Comparison of ENCODE assay signal across 17 cellular contexts in genomic region chr11:120778692-120779490, GRCh38.
"Had no signal": no experiment of that assay in that cellular context is flagged by ENCODE, and none has a peak within 500 bp of the region (broad histone marks: within the 10 kb centered on the region; RNA-seq: fewer than 3 reads in every experiment).

No MANE protein-coding gene starts in this region.

- H3K36me3 Mint-ChIP-seq: natural killer cell treated with Interleukin-12 subunit alpha and Interleukin-12 subunit beta and Interleukin-15 and Interleukin-18, amount 100 ng/mL, for 72 hours; stimulated activated memory B cell treated with anti-CD40 and anti-IgM and Interleukin-4, amounts not matched to agents 10 μg/mL and 1 μg/mL and 100 μg/mL, for 72 hours; T-cell had no signal

- H3K36me3 ChIP-seq: esophagus squamous epithelium, ovary, tibial artery had no signal

- ATAC-seq: activated CD4-positive, CD25-positive, alpha-beta regulatory T cell treated with anti-CD3 and anti-CD28 coated beads, Interleukin-2, amount 50 U/mL, for 24 hours; activated T-helper 17 cell treated with anti-CD3 and anti-CD28 coated beads, Interleukin-2, amount 50 U/mL, for 72 hours; natural killer cell treated with Interleukin-12 subunit alpha and Interleukin-12 subunit beta and Interleukin-15 and Interleukin-18, amount 100 ng/mL, for 72 hours; stimulated activated memory B cell treated with anti-CD40 and anti-IgM and Interleukin-4, amounts not matched to agents 10 μg/mL and 1 μg/mL and 100 μg/mL, for 72 hours; T-cell had no signal

- H3K4me1 ChIP-seq: esophagus squamous epithelium had no signal

- H3K27me3 ChIP-seq: ovary had no signal

- H3K9me3 ChIP-seq: esophagus squamous epithelium, ovary, tibial artery had no signal

- FAIRE-seq: astrocyte, endometrium, urothelium cell line had no signal

- H3K4me3 ChIP-seq: esophagus squamous epithelium, ovary, tibial artery had no signal

- H3K4me1 Mint-ChIP-seq: activated T-helper 17 cell treated with anti-CD3 and anti-CD28 coated beads, Interleukin-2, amount 50 U/mL, for 72 hours; stimulated activated memory B cell treated with anti-CD40 and anti-IgM and Interleukin-4, amounts not matched to agents 10 μg/mL and 1 μg/mL and 100 μg/mL, for 72 hours; T-cell had no signal

- H3K9me3 Mint-ChIP-seq: activated T-helper 17 cell treated with anti-CD3 and anti-CD28 coated beads, Interleukin-2, amount 50 U/mL, for 72 hours; natural killer cell treated with Interleukin-12 subunit alpha and Interleukin-12 subunit beta and Interleukin-15 and Interleukin-18, amount 100 ng/mL, for 72 hours; stimulated activated memory B cell treated with anti-CD40 and anti-IgM and Interleukin-4, amounts not matched to agents 10 μg/mL and 1 μg/mL and 100 μg/mL, for 72 hours; T-cell had no signal

- H3K4me3 Mint-ChIP-seq: activated T-helper 17 cell treated with anti-CD3 and anti-CD28 coated beads, Interleukin-2, amount 50 U/mL, for 72 hours; natural killer cell treated with Interleukin-12 subunit alpha and Interleukin-12 subunit beta and Interleukin-15 and Interleukin-18, amount 100 ng/mL, for 72 hours; stimulated activated memory B cell treated with anti-CD40 and anti-IgM and Interleukin-4, amounts not matched to agents 10 μg/mL and 1 μg/mL and 100 μg/mL, for 72 hours; T-cell had no signal

- DNase-seq: activated CD4-positive, alpha-beta T cell treated with anti-CD3 and anti-CD28 coated beads, Interleukin-2, amount 50 U/mL, for 4 hours; activated naive CD4-positive, alpha-beta T cell treated with anti-CD3 and anti-CD28 coated beads, Interleukin-2, amount 50 U/mL, for 16 hours; esophagus squamous epithelium; hypothalamus; ovary; stimulated activated CD4-positive, alpha-beta T cell treated with anti-CD3 and anti-CD28 coated beads, Interleukin-12 subunit alpha, Interleukin-12 subunit beta, amount 100 ng/mL, for 4 hours; stimulated activated CD4-positive, alpha-beta T cell treated with anti-CD3 and anti-CD28 coated beads, Interleukin-2, amount 100 ng/mL, for 24 hours; T-cell; T-helper 9 cell; tibial artery had no signal

- H3K27ac ChIP-seq: esophagus squamous epithelium, ovary, tibial artery had no signal

- H3K27ac Mint-ChIP-seq: activated T-helper 17 cell treated with anti-CD3 and anti-CD28 coated beads, Interleukin-2, amount 50 U/mL, for 72 hours; natural killer cell treated with Interleukin-12 subunit alpha and Interleukin-12 subunit beta and Interleukin-15 and Interleukin-18, amount 100 ng/mL, for 72 hours; stimulated activated memory B cell treated with anti-CD40 and anti-IgM and Interleukin-4, amounts not matched to agents 10 μg/mL and 1 μg/mL and 100 μg/mL, for 72 hours; T-cell had no signal
